Comparison of ENCODE assay signal across 1 cellular context in genomic region chr17:40534431-40535189, GRCh38.
TF ChIP-seq lines count a peak whose summit lies in the region.

No MANE protein-coding gene starts in this region.

TF ChIP-seq in GM12878, 131 proteins besides CTCF, POLR2A, EP300 and RAD21 (continued from another document):
- TF ChIP-seq E2F8 (IDR thresholded peaks at IDR 0.05; ENCODE audit: low read depth, partially characterized antibody) (no peak), BRCA1 (IDR thresholded peaks at IDR 0.05; ENCODE audit: low read depth, low read length) (no peak), TCF3 (IDR thresholded peaks at IDR 0.05; ENCODE audit: borderline replicate concordance, insufficient read depth, low read depth, low read length) (no peak), ZBTB40 (IDR thresholded peaks at IDR 0.05; ENCODE audit: borderline replicate concordance) (no peak), ATF7 (IDR thresholded peaks at IDR 0.05; ENCODE audit: low read depth) (peak; percentile 23; the same call in 1 of the 2 replicates), STAT3 (IDR thresholded peaks at IDR 0.05; ENCODE audit: low read depth, low read length) (no peak), CHD4 (IDR thresholded peaks at IDR 0.05) (no peak), YBX1 (IDR thresholded peaks at IDR 0.05) (no peak), EED (IDR thresholded peaks at IDR 0.05; ENCODE audit: low read depth) (no peak), IKZF1 (conservative IDR thresholded peaks at IDR 0.05) (peak; percentile 47; the same call in 1 of the 2 replicates), GABPA (IDR thresholded peaks at IDR 0.05; ENCODE audit: low read depth) (no peak), NBN (IDR thresholded peaks at IDR 0.05) (peak; percentile 79), SMAD1 (IDR thresholded peaks at IDR 0.05; ENCODE audit: low read depth, partially characterized antibody) (no peak)
